19 cellular contexts compared by ENCODE assay signal in the genomic region with DNA sequence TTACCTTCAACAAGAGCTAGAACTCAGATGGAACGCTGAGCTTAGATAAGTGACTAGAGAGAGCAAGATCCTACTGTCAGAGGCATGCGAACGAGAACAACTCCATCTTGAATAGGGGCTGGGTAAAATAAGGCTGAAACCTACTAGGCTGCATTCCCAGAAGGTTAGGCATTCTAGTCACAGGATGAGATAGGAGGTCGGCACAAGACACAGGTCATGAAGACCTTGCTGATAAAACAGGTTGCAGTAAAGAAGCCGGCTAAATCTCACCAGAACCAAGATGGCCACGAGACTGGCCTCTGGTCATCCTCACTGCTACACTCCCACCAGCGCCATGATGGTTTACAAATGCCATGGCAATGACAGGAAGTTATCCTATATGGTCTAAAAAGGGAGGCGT. TPM values are rescaled to one million over a fixed set of nuclear protein-coding genes. Genes with fewer than 3 reads are reported as not detected.
DNase-seq lines count a peak whose midpoint lies in the region; ATAC-seq and TF ChIP-seq lines count a peak whose summit lies in the region.
"Had no signal": no experiment of that assay in that cellular context is flagged by ENCODE, and none has a peak within 500 bp of the region (broad histone marks: within the 10 kb centered on the region; RNA-seq: fewer than 3 reads in every experiment).

No MANE protein-coding gene starts in this region.

- H3K4me1 ChIP-seq in heart right ventricle (peaks cover 0 to 20% (median 13%) of the 10 kb centered on the region in 9 donors), fibroblast of lung (ENCODE audit: control insufficient read depth, extremely low read depth, insufficient read depth, low read length) (peaks cover 11% of the 10 kb centered on the region), upper lobe of right lung (peaks cover 3% of the 10 kb centered on the region)

- H3K27me3 ChIP-seq in heart right ventricle (no peaks in the 10 kb centered on the region), fibroblast of lung (ENCODE audit: control insufficient read depth, insufficient read depth, low read length) (no peaks in the 10 kb centered on the region), upper lobe of right lung (no peaks in the 10 kb centered on the region)
- H3K27me3 ChIP-seq: pancreas had no signal

- no peak for TF ChIP-seq CTCF in heart right ventricle (IDR thresholded peaks at IDR 0.05)
- TF ChIP-seq CTCF in fibroblast of lung (conservative IDR thresholded peaks at IDR 0.05 in 1 of 2, IDR thresholded peaks at IDR 0.05 in 1 of 2; ENCODE audit: low read depth in 1 of 2, low read length in 2 of 2), result no peak
- TF ChIP-seq CTCF in osteocyte (IDR thresholded peaks at IDR 0.05), result no peak
- no peak for TF ChIP-seq CTCF in upper lobe of right lung (IDR thresholded peaks at IDR 0.05)

- peak overlapping the region in 7 of 10 donors; percentile 48 to 78 (median 70) for H3K27ac ChIP-seq in heart right ventricle
- peak overlapping the region; percentile 83 for H3K27ac ChIP-seq in fibroblast of lung (ENCODE audit: insufficient read depth, low read length)
- H3K27ac ChIP-seq in upper lobe of right lung, result peak overlapping the region; percentile 63

- H3K9me3 ChIP-seq in heart right ventricle (peaks cover 0 to 5% (median 0%) of the 10 kb centered on the region in 11 donors), fibroblast of lung (ENCODE audit: control insufficient read depth, insufficient read depth, low read depth, low read length) (no peaks in the 10 kb centered on the region), upper lobe of right lung (no peaks in the 10 kb centered on the region)
- H3K9me3 ChIP-seq: pancreas had no signal

- no peak overlapping the region for H2AFZ ChIP-seq in fibroblast of lung (ENCODE audit: low read length)

- H3K36me3 ChIP-seq in heart right ventricle (no peaks in the 10 kb centered on the region), fibroblast of lung (ENCODE audit: control insufficient read depth, insufficient read depth, low read length) (no peaks in the 10 kb centered on the region), upper lobe of right lung (no peaks in the 10 kb centered on the region)
- H3K36me3 ChIP-seq: pancreas had no signal

- 88 to 89% methylated on average over 8 of the region's 8 CpGs for WGBS in heart right ventricle, 2 donors

- H3K4me3 ChIP-seq in heart right ventricle (no peak overlapping the region), fibroblast of lung (replicated peaks in 1 of 4; ENCODE audit: control extremely low read depth in 1 of 4, insufficient read depth in 1 of 4, low read depth in 3 of 4, low read length in 4 of 4) (no peak overlapping the region), upper lobe of right lung (no peak overlapping the region)
- H3K4me3 ChIP-seq: coronary artery, pancreas had no signal

- H3K9me3 Mint-ChIP-seq in osteocyte (ENCODE audit: unreplicated experiment), result peaks cover 9% of the 10 kb centered on the region
- H3K9me3 Mint-ChIP-seq in activated CD4-positive, alpha-beta T cell treated with anti-CD3 and anti-CD28 coated beads, Interleukin-2, amount 10 ng/mL, durations not matched to agents 24 days and 14 days, result no peaks in the 10 kb centered on the region
- H3K9me3 Mint-ChIP-seq in activated naive CD8-positive, alpha-beta T cell treated with anti-CD3 and anti-CD28 coated beads, Interleukin-2, amount 50 U/mL, for 24 hours, result no peaks in the 10 kb centered on the region
- H3K9me3 Mint-ChIP-seq: activated naive CD8-positive, alpha-beta T cell treated with anti-CD3 and anti-CD28 coated beads for 36 hours had no signal

- intact Hi-C loops in heart right ventricle (cut with DNase I) (loop anchor here in 1 of 10 donors (5.0 kb wide), 1 partner anchor 217 kb away; no protein-coding TSS in a partner anchor), left ventricle myocardium superior (cut with micrococcal nuclease) (no loop called here), upper lobe of right lung (cut with DNase I) (no loop called here)
- intact Hi-C loops in activated CD4-positive, alpha-beta T cell treated with anti-CD3 and anti-CD28 coated beads, Interleukin-2, amount 10 ng/mL, durations not matched to agents 24 days and 14 days (cut with micrococcal nuclease), result no loop called here

- no peak for ATAC-seq in heart right ventricle
- no peak for ATAC-seq in left ventricle myocardium superior
- no peak for ATAC-seq in upper lobe of right lung
- ATAC-seq in activated naive CD8-positive, alpha-beta T cell treated with anti-CD3 and anti-CD28 coated beads, Interleukin-2, amount 50 U/mL, for 24 hours, result no peak
- ATAC-seq: esophagus mucosa, T-helper 17 cell had no signal

- peaks cover 51% of the 10 kb centered on the region for H3K4me1 Mint-ChIP-seq in osteocyte (ENCODE audit: unreplicated experiment)
- no peaks in the 10 kb centered on the region for H3K4me1 Mint-ChIP-seq in activated CD4-positive, alpha-beta T cell treated with anti-CD3 and anti-CD28 coated beads, Interleukin-2, amount 10 ng/mL, durations not matched to agents 24 days and 14 days
- no peaks in the 10 kb centered on the region for H3K4me1 Mint-ChIP-seq in activated naive CD8-positive, alpha-beta T cell treated with anti-CD3 and anti-CD28 coated beads, Interleukin-2, amount 50 U/mL, for 24 hours
- H3K4me1 Mint-ChIP-seq: activated naive CD8-positive, alpha-beta T cell treated with anti-CD3 and anti-CD28 coated beads for 36 hours; CD8-positive, alpha-beta memory T cell; T-helper 17 cell had no signal

- no peaks in the 10 kb centered on the region for H3K79me2 ChIP-seq in fibroblast of lung (ENCODE audit: control insufficient read depth, insufficient read depth, low read length)

- no peak overlapping the region for H3K4me3 Mint-ChIP-seq in osteocyte (ENCODE audit: unreplicated experiment)
- H3K4me3 Mint-ChIP-seq in activated CD4-positive, alpha-beta T cell treated with anti-CD3 and anti-CD28 coated beads, Interleukin-2, amount 10 ng/mL, durations not matched to agents 24 days and 14 days, result no peak overlapping the region
- no peak overlapping the region for H3K4me3 Mint-ChIP-seq in activated naive CD8-positive, alpha-beta T cell treated with anti-CD3 and anti-CD28 coated beads, Interleukin-2, amount 50 U/mL, for 24 hours
- H3K4me3 Mint-ChIP-seq: activated naive CD8-positive, alpha-beta T cell treated with anti-CD3 and anti-CD28 coated beads for 36 hours; CD8-positive, alpha-beta memory T cell; T-helper 17 cell had no signal

- H4K20me1 ChIP-seq in fibroblast of lung (ENCODE audit: control insufficient read depth, extremely low read depth, insufficient read depth, low read length), result no peaks in the 10 kb centered on the region

- no peak for DNase-seq in heart right ventricle
- no peak for DNase-seq in left ventricle myocardium superior
- no peak for DNase-seq in fibroblast of lung (ENCODE audit: low read depth in 2 of 2)
- no peak for DNase-seq in osteocyte (ENCODE audit: extremely low spot score, unreplicated experiment)
- no peak for DNase-seq in upper lobe of right lung
- DNase-seq in SHP77 treated with DMSO at 0.1 percent for 48 hours (lab: John Stamatoyannopoulos, UW), result no peak
- DNase-seq in activated CD4-positive, alpha-beta T cell treated with anti-CD3 and anti-CD28 coated beads, Interleukin-2, amount 10 ng/mL, durations not matched to agents 24 days and 14 days, result no peak
- DNase-seq in activated naive CD8-positive, alpha-beta T cell treated with anti-CD3 and anti-CD28 coated beads, Interleukin-2, amount 50 U/mL, for 24 hours, result no peak
- DNase-seq: activated CD4-positive, alpha-beta T cell treated with anti-CD3 and anti-CD28 coated beads for 4 hours; activated naive CD8-positive, alpha-beta T cell treated with anti-CD3 and anti-CD28 coated beads for 36 hours; activated T-cell treated with anti-CD3 and anti-CD28 coated beads for 4 hours; CD8-positive, alpha-beta memory T cell; NCI-H1930; NCI-H748 treated with DMSO at 0.1 percent for 48 hours; pancreas; stimulated activated CD8-positive, alpha-beta memory T cell treated with anti-CD3 and anti-CD28 coated beads, Interleukin-4, amount 100 ng/mL, for 48 hours; T-helper 17 cell had no signal

- H3K4me2 ChIP-seq in fibroblast of lung (ENCODE audit: extremely low read depth, insufficient read depth, low read length), result no peak overlapping the region

- H3K36me3 Mint-ChIP-seq in osteocyte (ENCODE audit: unreplicated experiment), result no peaks in the 10 kb centered on the region
- no peaks in the 10 kb centered on the region for H3K36me3 Mint-ChIP-seq in activated CD4-positive, alpha-beta T cell treated with anti-CD3 and anti-CD28 coated beads, Interleukin-2, amount 10 ng/mL, durations not matched to agents 24 days and 14 days (ENCODE audit: low read depth)
- H3K36me3 Mint-ChIP-seq in activated naive CD8-positive, alpha-beta T cell treated with anti-CD3 and anti-CD28 coated beads, Interleukin-2, amount 50 U/mL, for 24 hours (ENCODE audit: low read depth), result no peaks in the 10 kb centered on the region
- H3K36me3 Mint-ChIP-seq: activated naive CD8-positive, alpha-beta T cell treated with anti-CD3 and anti-CD28 coated beads for 36 hours had no signal

- H3K27ac Mint-ChIP-seq in osteocyte (ENCODE audit: unreplicated experiment), result peak overlapping the region; percentile 99
- no peak overlapping the region for H3K27ac Mint-ChIP-seq in activated CD4-positive, alpha-beta T cell treated with anti-CD3 and anti-CD28 coated beads, Interleukin-2, amount 10 ng/mL, durations not matched to agents 24 days and 14 days
- no peak overlapping the region for H3K27ac Mint-ChIP-seq in activated naive CD8-positive, alpha-beta T cell treated with anti-CD3 and anti-CD28 coated beads, Interleukin-2, amount 50 U/mL, for 24 hours
- H3K27ac Mint-ChIP-seq: activated naive CD8-positive, alpha-beta T cell treated with anti-CD3 and anti-CD28 coated beads for 36 hours; CD8-positive, alpha-beta memory T cell; T-helper 17 cell had no signal

- no peak overlapping the region for H3K9ac ChIP-seq in fibroblast of lung (ENCODE audit: insufficient read depth, low read length)

- H3K27me3 Mint-ChIP-seq in osteocyte (ENCODE audit: unreplicated experiment), result no peaks in the 10 kb centered on the region
- H3K27me3 Mint-ChIP-seq in activated CD4-positive, alpha-beta T cell treated with anti-CD3 and anti-CD28 coated beads, Interleukin-2, amount 10 ng/mL, durations not matched to agents 24 days and 14 days, result peaks cover 26% of the 10 kb centered on the region
- peaks cover 3% of the 10 kb centered on the region for H3K27me3 Mint-ChIP-seq in activated naive CD8-positive, alpha-beta T cell treated with anti-CD3 and anti-CD28 coated beads, Interleukin-2, amount 50 U/mL, for 24 hours

RNA-seq across cellular contexts. Expression of gene PLEKHG3, which starts 59.6 kb away (rescaled TPM):
- total RNA-seq in heart right ventricle (10 to 100 TPM; 11.2 to 25.5 (median 16.2) TPM), left ventricle myocardium superior (22.0 TPM), fibroblast of lung (0.17 and 2.3 TPM in 2 replicates), osteocyte (96.3 and 98.3 TPM in 2 replicates), upper lobe of right lung (34.5 TPM)
- polyA plus RNA-seq in heart right ventricle (1 to 10 TPM; 5.0 to 9.4 TPM), fibroblast of lung (2.5 and 3.0 TPM in 2 replicates)
- 4.1 and 6.8 TPM in 2 replicates for polyA plus RNA-seq in fibroblast of lung (2012)
- polyA minus RNA-seq in fibroblast of lung (ENCODE audit: low replicate concordance), result 3.5 and 11.3 TPM in 2 replicates
- total RNA-seq in activated CD4-positive, alpha-beta T cell treated with anti-CD3 and anti-CD28 coated beads, Interleukin-2, amount 10 ng/mL, durations not matched to agents 24 days and 14 days, result 3.0 and 3.1 TPM in 2 replicates
